In the genomic region with DNA sequence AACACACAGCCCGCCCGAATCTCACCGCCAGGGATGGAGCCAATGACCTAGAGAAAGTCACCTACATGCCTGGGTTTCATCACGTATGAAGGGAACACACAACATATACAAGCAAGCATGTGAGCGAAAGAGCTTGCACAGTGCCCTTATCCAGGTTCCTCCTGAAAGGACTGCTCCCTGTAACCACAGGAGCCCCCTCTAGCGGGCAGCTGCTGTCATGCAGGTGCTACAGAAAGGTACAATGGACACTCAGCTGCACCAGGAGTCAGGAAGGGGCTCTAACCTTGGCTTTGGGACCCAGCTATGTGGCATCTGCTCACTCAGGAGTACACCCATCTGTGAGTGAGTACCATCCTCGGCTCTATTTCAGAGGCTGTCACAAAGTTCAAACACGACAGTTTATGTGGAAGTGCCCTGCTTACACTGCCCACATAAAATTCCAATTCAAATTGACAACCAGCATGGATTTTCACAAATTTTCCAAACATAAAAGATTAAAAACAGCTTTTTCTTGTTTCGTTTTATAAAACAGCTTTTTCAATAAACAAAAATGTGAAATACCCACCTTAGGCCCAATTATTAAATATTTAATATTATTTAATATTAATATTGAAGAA, we compare ENCODE assay signal across 8 cellular contexts. TPM values are rescaled to one million over a fixed set of nuclear protein-coding genes. Genes with fewer than 3 reads are reported as not detected.
A peak's percentile ranks its signal among the peaks of the same experiment; 100 is the strongest.
DNase-seq lines count a peak whose midpoint lies in the region; ATAC-seq and TF ChIP-seq lines count a peak whose summit lies in the region.

No MANE protein-coding gene starts in this region.

- H3K9ac ChIP-seq in endodermal cell (ENCODE audit: extremely low read depth, low read length, poor library complexity, severe bottlenecking), result no peak overlapping the region

- intact Hi-C loops in naive thymus-derived CD4-positive, alpha-beta T cell (cut with micrococcal nuclease), result loop anchor here (10.0 kb wide), 3 partner anchors 77 to 1737 kb away; a partner anchor contains a TSS

- peaks cover 40% of the 10 kb centered on the region for H3K36me3 ChIP-seq in endodermal cell (ENCODE audit: control insufficient read depth, insufficient read depth, low read length)
- peaks cover 6 to 54% (median 12%) of the 10 kb centered on the region in 3 experiments for H3K36me3 ChIP-seq in naive thymus-derived CD4-positive, alpha-beta T cell (ENCODE audit: control insufficient read depth in 2 of 3, insufficient read depth in 3 of 3, low read length in 3 of 3)

- H3K9me3 Mint-ChIP-seq in endodermal cell, result peaks cover 5% of the 10 kb centered on the region
- H3K9me3 Mint-ChIP-seq in naive thymus-derived CD4-positive, alpha-beta T cell, result peaks cover 0 to 2% (median 0%) of the 10 kb centered on the region in 11 donors

- H3K4me3 Mint-ChIP-seq in endodermal cell, result no peak overlapping the region
- H3K4me3 Mint-ChIP-seq in naive thymus-derived CD4-positive, alpha-beta T cell, result no peak overlapping the region

- POLR2A ChIA-PET in AG04449 (lab: Yijun Ruan, JAX), result no interaction called here
- POLR2A ChIA-PET in naive thymus-derived CD4-positive, alpha-beta T cell (lab: Charles Lee), result no interaction called here

- no peak overlapping the region for H3K4me3 ChIP-seq in AG04449 (ENCODE audit: low read depth, low read length)
- H3K4me3 ChIP-seq in endodermal cell (ENCODE audit: low read length), result no peak overlapping the region
- H3K4me3 ChIP-seq in naive thymus-derived CD4-positive, alpha-beta T cell (ENCODE audit: low read length), result no peak overlapping the region

- no peak overlapping the region for H3K27ac Mint-ChIP-seq in endodermal cell
- H3K27ac Mint-ChIP-seq in naive thymus-derived CD4-positive, alpha-beta T cell, result peak overlapping the region in 1 of 9 donors; percentile 32

- TF ChIP-seq CTCF in AG04449 (IDR thresholded peaks at IDR 0.05; ENCODE audit: insufficient read depth, low read length, missing control alignments), result peak; percentile 88
- TF ChIP-seq CTCF in endodermal cell (conservative IDR thresholded peaks at IDR 0.05), result peak; percentile 89

- H3K4me1 ChIP-seq in endodermal cell (ENCODE audit: control insufficient read depth, insufficient read depth, low read length), result no peaks in the 10 kb centered on the region
- peaks cover 8 to 15% of the 10 kb centered on the region in 2 donors for H3K4me1 ChIP-seq in naive thymus-derived CD4-positive, alpha-beta T cell (ENCODE audit: control insufficient read depth in 2 of 2, insufficient read depth in 2 of 2, low read length in 2 of 2)

- no peak overlapping the region for H3K27ac ChIP-seq in endodermal cell (ENCODE audit: low read depth, low read length)
- H3K27ac ChIP-seq in naive thymus-derived CD4-positive, alpha-beta T cell (ENCODE audit: low read depth, low read length), result no peak overlapping the region

- no peak for DNase-seq in AG04449 (ENCODE audit: low read depth, low spot score)
- DNase-seq in GM19238 (ENCODE audit: insufficient read length, low spot score), result peak; percentile 56
- DNase-seq in NCI-H446 treated with DMSO at 0.1 percent for 48 hours (lab: John Stamatoyannopoulos, UW), result peak; percentile 2
- peak; percentile 72 to 76 for DNase-seq in activated CD4-positive, alpha-beta T cell treated with anti-CD3 and anti-CD28 coated beads, Interleukin-2, amount 50 U/mL, for 48 hours
- peak; percentile 96 for DNase-seq in endodermal cell
- DNase-seq in naive thymus-derived CD4-positive, alpha-beta T cell, result peak; percentile 18 to 68 (median 51)
- peak; percentile 11 to 61 (median 42) for DNase-seq in stimulated activated naive CD4-positive, alpha-beta T cell (lab: John Stamatoyannopoulos, UW)

- peaks cover 42% of the 10 kb centered on the region for H3K36me3 Mint-ChIP-seq in endodermal cell (ENCODE audit: low read depth)
- H3K36me3 Mint-ChIP-seq in naive thymus-derived CD4-positive, alpha-beta T cell, result peaks cover 7 to 36% (median 25%) of the 10 kb centered on the region in 5 donors

- peak; percentile 43 for ATAC-seq in naive thymus-derived CD4-positive, alpha-beta T cell
- no peak for ATAC-seq in GM18511 (IDR thresholded peaks at IDR 0.05; ENCODE audit: unreplicated experiment)

- H3K9me3 ChIP-seq in endodermal cell (ENCODE audit: control insufficient read depth, low read length), result no peaks in the 10 kb centered on the region
- H3K9me3 ChIP-seq in naive thymus-derived CD4-positive, alpha-beta T cell (ENCODE audit: control insufficient read depth in 2 of 3, low read length in 3 of 3), result no peaks in the 10 kb centered on the region

- 54 to 63% methylated on average over 7 to 9 of the region's 9 CpGs for WGBS in endodermal cell (ENCODE audit: insufficient coverage in 1 of 2, insufficient read length in 1 of 2), 2 experiments

- CTCF ChIA-PET in AG04449 (lab: Yijun Ruan, JAX), result interaction anchor here (0.7 to 5.7 kb wide), 18 partner anchors 9 to 122 kb away, joined by 3 to 42 read pairs (median 4); no protein-coding TSS in a partner anchor
- CTCF ChIA-PET in naive thymus-derived CD4-positive, alpha-beta T cell (lab: Charles Lee), result interaction anchor here (0.7 to 1.6 kb wide), 2 partner anchors 121 to 230 kb away, joined by 3 read pairs; no protein-coding TSS in a partner anchor

- H3K27me3 ChIP-seq in endodermal cell (ENCODE audit: control insufficient read depth, insufficient read depth, low read length, poor library complexity, severe bottlenecking), result peaks cover under 1% of the 10 kb centered on the region
- no peaks in the 10 kb centered on the region for H3K27me3 ChIP-seq in naive thymus-derived CD4-positive, alpha-beta T cell (ENCODE audit: control insufficient read depth in 2 of 2, insufficient read depth in 2 of 2, low read length in 2 of 2)

- H3K27me3 Mint-ChIP-seq in endodermal cell (ENCODE audit: insufficient read depth), result peaks cover 3% of the 10 kb centered on the region
- peaks cover 0 to 2% (median 0%) of the 10 kb centered on the region in 5 donors for H3K27me3 Mint-ChIP-seq in naive thymus-derived CD4-positive, alpha-beta T cell

- peaks cover 9% of the 10 kb centered on the region for H3K4me1 Mint-ChIP-seq in endodermal cell
- peaks cover 15 to 39% (median 35%) of the 10 kb centered on the region in 7 donors for H3K4me1 Mint-ChIP-seq in naive thymus-derived CD4-positive, alpha-beta T cell

RNA-seq across cellular contexts. Expression of a gene that starts 3.5 kb away (rescaled TPM):
- 100 to 1,000 TPM in 1 of 2 donors, 10 to 100 TPM in 1; 95.8 to 101 TPM for total RNA-seq in endodermal cell
- polyA plus RNA-seq in endodermal cell (2013, experiment 1 of 2), result 92.5 TPM
- polyA plus RNA-seq in endodermal cell (2013, experiment 2 of 2), result 85.8 TPM
- 100 to 1,000 TPM in 1 of 5 experiments, 10 to 100 TPM in 4; 92.1 to 106 (median 92.5) TPM for total RNA-seq in naive thymus-derived CD4-positive, alpha-beta T cell
- polyA plus RNA-seq in naive thymus-derived CD4-positive, alpha-beta T cell, result 100 to 1,000 TPM; 134 to 136 TPM

RNA-seq across cellular contexts. Expression of a gene that starts 8.6 kb away (rescaled TPM):
- total RNA-seq in endodermal cell, result not detected
- polyA plus RNA-seq in endodermal cell (2013, experiment 1 of 2), result not detected
- polyA plus RNA-seq in endodermal cell (2013, experiment 2 of 2), result not detected
- not detected for total RNA-seq in naive thymus-derived CD4-positive, alpha-beta T cell
- polyA plus RNA-seq in naive thymus-derived CD4-positive, alpha-beta T cell, result not detected

RNA-seq across cellular contexts. Expression of a gene that starts 31.7 kb away (rescaled TPM):
- total RNA-seq in endodermal cell, result not detected
- polyA plus RNA-seq in endodermal cell (2013, experiment 1 of 2), result not detected
- polyA plus RNA-seq in endodermal cell (2013, experiment 2 of 2), result not detected
- total RNA-seq in naive thymus-derived CD4-positive, alpha-beta T cell, result not detected
- not detected for polyA plus RNA-seq in naive thymus-derived CD4-positive, alpha-beta T cell
